In the genomic region with DNA sequence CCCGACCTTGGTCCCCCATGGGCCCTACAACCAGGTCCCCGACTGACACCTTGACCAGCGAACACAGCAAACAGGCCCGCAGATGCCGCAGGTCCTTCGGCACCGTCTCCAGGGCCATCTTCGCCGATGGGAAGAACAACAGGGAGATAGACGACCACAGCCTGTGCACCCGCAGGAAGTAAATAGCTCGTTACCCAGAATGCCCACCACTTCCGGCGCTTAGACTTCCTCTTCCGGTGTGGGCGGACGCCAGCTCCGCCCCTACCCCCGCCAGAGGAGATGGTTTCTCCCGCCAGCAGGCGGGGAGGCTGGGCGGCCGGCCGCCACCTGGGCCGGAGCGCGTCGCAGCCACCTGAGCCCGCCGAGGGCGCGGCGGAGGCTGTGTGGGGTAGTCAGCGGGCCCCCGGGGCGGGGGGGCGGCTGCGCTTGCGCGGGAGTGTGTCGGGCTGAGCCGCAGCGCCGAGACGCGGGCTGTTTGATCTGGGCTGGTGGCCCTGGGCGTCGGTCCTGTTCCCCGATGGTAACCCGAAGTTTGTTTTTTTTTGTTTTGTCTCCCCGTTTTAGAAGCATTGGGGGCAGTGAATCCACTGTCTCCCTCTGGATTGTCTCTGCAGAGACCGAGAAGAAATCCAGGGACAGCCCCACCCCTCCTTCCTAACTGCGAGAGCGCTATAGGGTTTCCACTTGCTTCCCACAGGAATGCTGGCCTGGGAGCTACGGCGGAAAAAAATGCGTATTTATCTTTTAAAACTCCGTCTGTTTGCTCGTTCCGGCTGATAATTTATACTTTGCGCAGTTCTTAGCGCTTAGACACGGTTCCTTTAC, we compare ENCODE assay signal across 8 cellular contexts. TPM values are rescaled to one million over a fixed set of nuclear protein-coding genes. Genes with fewer than 3 reads are reported as not detected.
DNase-seq lines count a peak whose midpoint lies in the region; ATAC-seq, FAIRE-seq and TF ChIP-seq lines count a peak whose summit lies in the region.

Gene SUPT4H1, minus strand, starts transcription at position 184 of the 825 bp plus-strand sequence. Its CDS starts 66 bp downstream, at position 118.

- H3K4me3 ChIP-seq in kidney (ENCODE audit: low read length in 2 of 2) = peak within 1 kb of the TSS; percentile 100

- DNase-seq in AML-193 (lab: John Stamatoyannopoulos, UW) (peak; percentile 96 to 97), NCI-H345 treated with DMSO at 0.1 percent for 48 hours (lab: John Stamatoyannopoulos, UW; ENCODE audit: unreplicated experiment) (peak; percentile 84), cerebellar nuclear complex (lab: John Stamatoyannopoulos, UW) (peak; percentile 72 to 79), kidney (peak; percentile 96)
- peak; percentile 84 to 88 (median 86) for DNase-seq in stimulated activated CD4-positive, alpha-beta T cell treated with anti-CD3 and anti-CD28 coated beads, Interleukin-12 subunit alpha, Interleukin-12 subunit beta, amount 100 ng/mL, for 48 hours (ENCODE audit: low read depth in 2 of 3, low spot score in 1 of 3)

- TF ChIP-seq CTCF in kidney (IDR thresholded peaks at IDR 0.05; ENCODE audit: borderline replicate concordance, extremely low read depth, insufficient read depth) = no peak

- ATAC-seq in HG03354 (IDR thresholded peaks at IDR 0.05; ENCODE audit: poor library complexity, severe bottlenecking, unreplicated experiment) = peak; percentile 90
- peak; percentile 93 to 96 for ATAC-seq in activated CD4-positive, CD25-positive, alpha-beta regulatory T cell treated with anti-CD3 and anti-CD28 coated beads, Interleukin-2, amount 50 U/mL, for 24 hours

- peaks cover 9 to 11% of the 10 kb centered on the region in 2 donors for H3K4me1 ChIP-seq in kidney (ENCODE audit: control insufficient read depth in 1 of 2, insufficient read depth in 1 of 2, low read depth in 1 of 2, low read length in 2 of 2)

- intact Hi-C loops in kidney (cut with DNase I) = no loop called here

- peak within 1 kb of the TSS; percentile 95 to 99 for H3K9ac ChIP-seq in kidney (ENCODE audit: low read length in 2 of 2)

- FAIRE-seq in kidney (lab: Jason Lieb, UNC) = no peak

- peak within 1 kb of the TSS; percentile 79 to 85 for H3K27ac ChIP-seq in kidney (ENCODE audit: low read depth in 2 of 2, low read length in 2 of 2)

- peaks cover 27 to 29% of the 10 kb centered on the region in 2 donors for H3K36me3 ChIP-seq in kidney (ENCODE audit: control insufficient read depth in 1 of 2, insufficient read depth in 2 of 2, low read length in 2 of 2)

- H3K9me3 ChIP-seq in kidney (ENCODE audit: control insufficient read depth in 1 of 2, low read length in 2 of 2) = no peaks in the 10 kb centered on the region

- TF ChIP-seq POLR2A in GM19099 (IDR thresholded peaks at IDR 0.05; ENCODE audit: extremely low read depth, insufficient read length, low read depth) = peak; percentile 93

RNA-seq across cellular contexts. Expression of gene SUPT4H1, which starts in this region (rescaled TPM):
- 60.5 TPM for total RNA-seq in kidney
- polyA plus RNA-seq in kidney (ENCODE audit: insufficient read depth, low read depth, low replicate concordance) = 129 TPM

Comparison
In these comparisons a context has a peak if more than half of its experiments do, and no peak if none do; other contexts are left out.
1. Peak in every context shown above with its lines: DNase-seq, ATAC-seq, H3K4me3 ChIP-seq and H3K27ac ChIP-seq.